Comparison of ENCODE assay signal across 1 cellular context in the genomic region with DNA sequence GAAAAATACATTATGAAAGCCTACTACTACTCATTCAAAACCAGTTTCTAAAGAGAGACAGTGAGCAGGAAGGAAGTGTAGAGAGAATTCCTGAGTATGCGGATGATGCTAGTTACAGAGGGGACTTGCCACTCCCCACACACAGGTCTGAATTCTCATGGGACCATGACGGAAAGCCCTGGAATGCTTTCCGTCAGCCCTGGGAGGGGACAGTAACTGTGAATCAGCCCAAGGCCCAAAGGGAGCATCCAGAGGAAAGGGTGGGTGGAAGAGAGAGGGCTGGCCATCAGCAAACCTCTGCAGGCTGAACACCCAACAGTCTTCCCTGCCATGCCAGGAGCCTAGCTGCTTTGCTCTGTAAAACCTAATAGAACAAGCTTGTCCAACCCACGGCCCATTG.
TF ChIP-seq lines count a peak whose summit lies in the region.

No MANE protein-coding gene starts in this region.

TF ChIP-seq in GM12878, 131 proteins besides CTCF, POLR2A, EP300 and RAD21:
- TF ChIP-seq, protein P1, sequence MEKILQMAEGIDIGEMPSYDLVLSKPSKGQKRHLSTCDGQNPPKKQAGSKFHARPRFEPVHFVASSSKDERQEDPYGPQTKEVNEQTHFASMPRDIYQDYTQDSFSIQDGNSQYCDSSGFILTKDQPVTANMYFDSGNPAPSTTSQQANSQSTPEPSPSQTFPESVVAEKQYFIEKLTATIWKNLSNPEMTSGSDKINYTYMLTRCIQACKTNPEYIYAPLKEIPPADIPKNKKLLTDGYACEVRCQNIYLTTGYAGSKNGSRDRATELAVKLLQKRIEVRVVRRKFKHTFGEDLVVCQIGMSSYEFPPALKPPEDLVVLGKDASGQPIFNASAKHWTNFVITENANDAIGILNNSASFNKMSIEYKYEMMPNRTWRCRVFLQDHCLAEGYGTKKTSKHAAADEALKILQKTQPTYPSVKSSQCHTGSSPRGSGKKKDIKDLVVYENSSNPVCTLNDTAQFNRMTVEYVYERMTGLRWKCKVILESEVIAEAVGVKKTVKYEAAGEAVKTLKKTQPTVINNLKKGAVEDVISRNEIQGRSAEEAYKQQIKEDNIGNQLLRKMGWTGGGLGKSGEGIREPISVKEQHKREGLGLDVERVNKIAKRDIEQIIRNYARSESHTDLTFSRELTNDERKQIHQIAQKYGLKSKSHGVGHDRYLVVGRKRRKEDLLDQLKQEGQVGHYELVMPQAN (conservative IDR thresholded peaks at IDR 0.05), result no peak
- TF ChIP-seq TARDBP (IDR thresholded peaks at IDR 0.05; ENCODE audit: borderline replicate concordance), result no peak
- TF ChIP-seq STAT3 (IDR thresholded peaks at IDR 0.05; ENCODE audit: low read depth, low read length), result no peak
- TF ChIP-seq SREBF1 (IDR thresholded peaks at IDR 0.05; ENCODE audit: low read length), result no peak
- TF ChIP-seq SP1 (IDR thresholded peaks at IDR 0.05; ENCODE audit: low read depth, low read length), result no peak
- 0 out of 2 replicates have a peak, but pooled peaks have one; percentile 32 for TF ChIP-seq EED (IDR thresholded peaks at IDR 0.05; ENCODE audit: low read depth)
- TF ChIP-seq YY1 (IDR thresholded peaks at IDR 0.05; ENCODE audit: low read depth, low read length), result no peak
- TF ChIP-seq IRF3 (IDR thresholded peaks at IDR 0.05), result no peak
